Comparison of ENCODE assay signal across 20 cellular contexts in the genomic region with DNA sequence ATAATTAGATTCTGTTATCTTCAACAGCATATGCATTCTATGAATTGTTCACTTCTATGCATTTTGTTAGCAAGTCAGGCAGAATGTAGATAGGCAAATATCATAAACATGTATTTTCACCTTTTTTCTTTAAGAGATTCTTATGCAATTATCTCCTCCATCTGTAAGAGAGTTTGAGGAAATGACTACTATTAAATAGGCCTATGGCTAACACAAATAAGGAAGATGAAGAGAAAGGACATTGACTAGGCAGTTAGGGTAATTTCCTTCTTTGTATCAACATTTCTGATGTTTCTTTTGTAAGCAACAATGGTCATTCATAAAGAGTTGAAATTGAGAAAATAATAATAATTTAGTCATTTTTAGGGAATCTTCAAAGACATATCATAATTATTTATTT.
"Had no signal": no experiment of that assay in that cellular context is flagged by ENCODE, and none has a peak within 500 bp of the region (broad histone marks: within the 10 kb centered on the region; RNA-seq: fewer than 3 reads in every experiment).

No MANE protein-coding gene starts in this region.

- ATAC-seq: left cardiac atrium; left lung; naive thymus-derived CD4-positive, alpha-beta T cell; right lobe of liver; stimulated activated naive B cell treated with anti-CD40 and anti-IgM and Interleukin-4, amounts not matched to agents 10 μg/mL and 1 μg/mL and 100 μg/mL, for 72 hours had no signal

- H3K4me3 Mint-ChIP-seq: naive thymus-derived CD4-positive, alpha-beta T cell; nephron; neural progenitor cell; stimulated activated naive B cell treated with anti-CD40 and anti-IgM and Interleukin-4, amounts not matched to agents 10 μg/mL and 1 μg/mL and 100 μg/mL, for 72 hours; stimulated activated naive CD8-positive, alpha-beta T cell treated with anti-CD3 and anti-CD28 coated beads, Interleukin-15, Interleukin-2, amounts not matched to agents 100 ng/mL and 50 ng/mL, for 24 hours had no signal

- H3K4me1 Mint-ChIP-seq: naive thymus-derived CD4-positive, alpha-beta T cell; nephron; neural progenitor cell; stimulated activated naive B cell treated with anti-CD40 and anti-IgM and Interleukin-4, amounts not matched to agents 10 μg/mL and 1 μg/mL and 100 μg/mL, for 72 hours had no signal

- H3K27me3 Mint-ChIP-seq: naive thymus-derived CD4-positive, alpha-beta T cell; progenitor cell of endocrine pancreas; stimulated activated naive B cell treated with anti-CD40 and anti-IgM and Interleukin-4, amounts not matched to agents 10 μg/mL and 1 μg/mL and 100 μg/mL, for 72 hours; stimulated activated naive CD8-positive, alpha-beta T cell treated with anti-CD3 and anti-CD28 coated beads, Interleukin-15, Interleukin-2, amounts not matched to agents 100 ng/mL and 50 ng/mL, for 24 hours had no signal

- FAIRE-seq: frontal cortex, islet of Langerhans, small intestine, urothelium cell line had no signal

- H3K9me3 Mint-ChIP-seq: nephron; neural progenitor cell; stimulated activated naive B cell treated with anti-CD40 and anti-IgM and Interleukin-4, amounts not matched to agents 10 μg/mL and 1 μg/mL and 100 μg/mL, for 72 hours had no signal

- H3K36me3 Mint-ChIP-seq: naive thymus-derived CD4-positive, alpha-beta T cell; neural progenitor cell; stimulated activated naive B cell treated with anti-CD40 and anti-IgM and Interleukin-4, amounts not matched to agents 10 μg/mL and 1 μg/mL and 100 μg/mL, for 72 hours had no signal

- H3K27ac Mint-ChIP-seq: naive thymus-derived CD4-positive, alpha-beta T cell; nephron; neural progenitor cell; progenitor cell of endocrine pancreas; stimulated activated naive B cell treated with anti-CD40 and anti-IgM and Interleukin-4, amounts not matched to agents 10 μg/mL and 1 μg/mL and 100 μg/mL, for 72 hours; stimulated activated naive CD8-positive, alpha-beta T cell treated with anti-CD3 and anti-CD28 coated beads, Interleukin-15, Interleukin-2, amounts not matched to agents 100 ng/mL and 50 ng/mL, for 24 hours had no signal

- DNase-seq: dorsolateral prefrontal cortex; effector CD4-positive, alpha-beta T cell; left cardiac atrium; left lung; mesendoderm; midbrain; naive thymus-derived CD4-positive, alpha-beta T cell; right lobe of liver; small intestine; stimulated activated CD4-positive, alpha-beta T cell treated with anti-CD3 and anti-CD28 coated beads, Interleukin-15, amount 100 ng/mL, for 24 hours; stimulated activated CD4-positive, alpha-beta T cell treated with anti-CD3 and anti-CD28 coated beads, Interleukin-2, amount 100 ng/mL, for 48 hours; stimulated activated naive B cell treated with anti-CD40 and anti-IgM and Interleukin-4, amounts not matched to agents 10 μg/mL and 1 μg/mL and 100 μg/mL, for 72 hours; upper lobe of left lung had no signal
